In the genomic region with DNA sequence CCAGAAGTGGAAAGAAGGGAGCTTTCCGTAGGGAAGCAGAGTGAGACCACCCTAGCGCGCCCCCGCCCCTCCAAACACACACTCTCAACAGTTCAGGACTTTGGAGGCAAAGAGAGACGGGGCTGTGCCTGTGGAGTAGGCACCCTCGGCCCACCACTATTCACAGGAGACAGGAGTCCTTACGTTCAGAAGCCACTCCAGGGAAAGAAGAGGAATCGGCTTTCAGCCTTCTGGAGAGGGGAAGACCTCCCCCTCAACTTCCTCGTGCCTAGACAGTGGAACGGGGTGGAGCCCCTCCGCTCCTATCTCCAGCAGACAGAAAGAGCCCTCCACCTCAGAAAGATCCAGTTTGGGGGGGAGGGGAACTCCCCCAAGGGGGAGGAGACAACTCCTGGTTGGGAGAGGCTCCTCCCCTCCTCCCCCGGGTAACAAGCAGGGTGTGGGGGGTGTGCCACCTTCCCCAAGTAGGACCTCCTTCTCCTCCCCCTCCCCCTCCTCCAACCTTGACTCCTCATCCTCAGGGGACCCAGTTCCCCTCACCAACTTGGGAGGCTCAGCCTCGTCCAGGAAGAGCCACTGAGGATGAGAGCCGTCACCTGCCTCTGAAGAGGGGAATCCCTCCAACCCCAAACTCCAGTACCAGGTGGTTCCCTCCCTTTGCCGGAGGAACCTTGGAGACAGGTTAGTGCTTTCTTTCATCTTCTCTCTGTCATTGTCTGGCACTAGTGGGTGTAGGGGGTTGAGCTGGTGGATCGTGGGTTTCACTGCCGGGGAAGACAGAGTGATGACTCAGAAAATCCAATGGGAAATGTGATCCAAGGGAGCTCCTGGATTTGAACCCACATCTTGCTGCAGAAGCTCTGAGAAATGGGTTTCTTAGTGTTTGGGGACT, we compare ENCODE assay signal across 8 cellular contexts. TPM values are rescaled to one million over a fixed set of nuclear protein-coding genes. Genes with fewer than 3 reads are reported as not detected.
DNase-seq lines count a peak whose midpoint lies in the region; ATAC-seq and TF ChIP-seq lines count a peak whose summit lies in the region.

No MANE protein-coding gene starts in this region.

- H3K27me3 Mint-ChIP-seq in activated CD8-positive, alpha-beta T cell treated with anti-CD3 and anti-CD28 coated beads, Interleukin-2, amount 10 ng/mL, durations not matched to agents 7 days and 5 days (ENCODE audit: low read depth): peaks cover 4% of the 10 kb centered on the region

- no peaks in the 10 kb centered on the region for H3K9me3 ChIP-seq in mononuclear cell (ENCODE audit: low read depth, low read length)

- H3K4me3 ChIP-seq in epithelial cell of proximal tubule (ENCODE audit: low read depth, low read length) (peak overlapping the region; percentile 93), mononuclear cell (ENCODE audit: low read length) (peak overlapping the region; percentile 84)

- H3K27ac Mint-ChIP-seq in activated CD8-positive, alpha-beta T cell treated with anti-CD3 and anti-CD28 coated beads, Interleukin-2, amount 10 ng/mL, durations not matched to agents 7 days and 5 days: peak overlapping the region; percentile 73

- POLR2A ChIA-PET in activated CD8-positive, alpha-beta T cell treated with anti-CD3 and anti-CD28 coated beads, Interleukin-2, amount 10 ng/mL, durations not matched to agents 7 days and 5 days (lab: Charles Lee): no interaction called here

- peak overlapping the region; percentile 83 for H3K4me3 Mint-ChIP-seq in activated CD8-positive, alpha-beta T cell treated with anti-CD3 and anti-CD28 coated beads, Interleukin-2, amount 10 ng/mL, durations not matched to agents 7 days and 5 days

- no peak for TF ChIP-seq CTCF in epithelial cell of proximal tubule (conservative IDR thresholded peaks at IDR 0.05; ENCODE audit: low read depth, low read length)

- DNase-seq in COR-L47 (lab: John Stamatoyannopoulos, UW): peak; percentile 17
- DNase-seq in NCI-H1436 treated with DMSO at 0.1 percent for 48 hours (lab: John Stamatoyannopoulos, UW): peak; percentile 55
- peak; percentile 52 for DNase-seq in activated CD8-positive, alpha-beta T cell treated with anti-CD3 and anti-CD28 coated beads, Interleukin-2, amount 10 ng/mL, durations not matched to agents 7 days and 5 days
- DNase-seq in epithelial cell of proximal tubule (ENCODE audit: low read depth): no peak
- DNase-seq in substantia nigra (lab: John Stamatoyannopoulos, UW): peak in 17 of 49 donors; percentile 19 to 65 (median 40)

- CTCF ChIA-PET in activated CD8-positive, alpha-beta T cell treated with anti-CD3 and anti-CD28 coated beads, Interleukin-2, amount 10 ng/mL, durations not matched to agents 7 days and 5 days (lab: Charles Lee): interaction anchor here (1.2 to 2.2 kb wide), 7 partner anchors 8 to 100 kb away, joined by 3 to 25 read pairs (median 4); no protein-coding TSS in a partner anchor

- no peaks in the 10 kb centered on the region for H3K9me3 Mint-ChIP-seq in activated CD8-positive, alpha-beta T cell treated with anti-CD3 and anti-CD28 coated beads, Interleukin-2, amount 10 ng/mL, durations not matched to agents 7 days and 5 days (ENCODE audit: insufficient read depth)

- H3K4me1 Mint-ChIP-seq in activated CD8-positive, alpha-beta T cell treated with anti-CD3 and anti-CD28 coated beads, Interleukin-2, amount 10 ng/mL, durations not matched to agents 7 days and 5 days (ENCODE audit: low read depth): peaks cover 54% of the 10 kb centered on the region

- peaks cover 62% of the 10 kb centered on the region for H3K4me1 ChIP-seq in mononuclear cell (ENCODE audit: insufficient read depth, low read length)

- H3K36me3 Mint-ChIP-seq in activated CD8-positive, alpha-beta T cell treated with anti-CD3 and anti-CD28 coated beads, Interleukin-2, amount 10 ng/mL, durations not matched to agents 7 days and 5 days (ENCODE audit: low read depth): peaks cover 18% of the 10 kb centered on the region

- ATAC-seq in GM21576 (IDR thresholded peaks at IDR 0.05; ENCODE audit: unreplicated experiment): peak; percentile 6
- ATAC-seq in activated CD8-positive, alpha-beta T cell treated with anti-CD3 and anti-CD28 coated beads, Interleukin-2, amount 10 ng/mL, durations not matched to agents 7 days and 5 days: peak; percentile 26
- ATAC-seq in HG02970 (IDR thresholded peaks at IDR 0.05; ENCODE audit: low FRiP score, unreplicated experiment): no peak

- no peaks in the 10 kb centered on the region for H3K27me3 ChIP-seq in mononuclear cell (ENCODE audit: insufficient read depth, low read length)

- H3K27ac ChIP-seq in substantia nigra (ENCODE audit: low read depth, low read length, poor library complexity, severe bottlenecking): peak overlapping the region; percentile 88

RNA-seq across cellular contexts. Expression of gene FOXJ2, which starts 0.9 kb away (rescaled TPM):
- 10 to 100 TPM; 16.9 to 17.1 TPM for total RNA-seq in activated CD8-positive, alpha-beta T cell treated with anti-CD3 and anti-CD28 coated beads, Interleukin-2, amount 10 ng/mL, durations not matched to agents 7 days and 5 days
- total RNA-seq in epithelial cell of proximal tubule (9.4 TPM in 2 replicates), mononuclear cell (19.4 TPM)

RNA-seq across cellular contexts. Expression of gene C3AR1, which starts 32.8 kb away (rescaled TPM):
- 1 to 10 TPM; 8.8 to 9.1 TPM for total RNA-seq in activated CD8-positive, alpha-beta T cell treated with anti-CD3 and anti-CD28 coated beads, Interleukin-2, amount 10 ng/mL, durations not matched to agents 7 days and 5 days
- 0.22 TPM in 1 of 2 replicates, not detected in the other for total RNA-seq in epithelial cell of proximal tubule
- 10.3 TPM for total RNA-seq in mononuclear cell

RNA-seq across cellular contexts. Expression of gene NECAP1, which starts 48.7 kb away (rescaled TPM):
- total RNA-seq in activated CD8-positive, alpha-beta T cell treated with anti-CD3 and anti-CD28 coated beads, Interleukin-2, amount 10 ng/mL, durations not matched to agents 7 days and 5 days: 10 to 100 TPM; 31.9 to 34.3 TPM
- total RNA-seq in epithelial cell of proximal tubule (14.1 and 35.5 TPM in 2 replicates), mononuclear cell (106 TPM)
